Comparison of ENCODE assay signal across 8 cellular contexts in genomic region chr11:95680169-95680929, GRCh38.
A peak's percentile ranks its signal among the peaks of the same experiment; 100 is the strongest.
DNase-seq lines count a peak whose midpoint lies in the region; ATAC-seq, FAIRE-seq and TF ChIP-seq lines count a peak whose summit lies in the region.

No MANE protein-coding gene starts in this region.

- H3K27me3 ChIP-seq in HepG2 (ENCODE audit: control insufficient read depth in 1 of 2, insufficient read depth in 2 of 2, low read length in 2 of 2), result no peaks in the 10 kb centered on the region

- TF ChIP-seq RAD21 in HepG2 (CRISPR knock-in tag; IDR thresholded peaks at IDR 0.05), result no peak

- H3K4me1 Mint-ChIP-seq in activated CD8-positive, alpha-beta T cell treated with anti-CD3 and anti-CD28 coated beads, Interleukin-2, amount 10 ng/mL, durations not matched to agents 7 days and 5 days (ENCODE audit: low read depth), result peaks cover 50% of the 10 kb centered on the region

- H3K4me1 ChIP-seq in HepG2 (ENCODE audit: insufficient read depth, low read length), result no peaks in the 10 kb centered on the region

- ATAC-seq in GM19023 (IDR thresholded peaks at IDR 0.05; ENCODE audit: unreplicated experiment) (peak; percentile 80), HG02840 (IDR thresholded peaks at IDR 0.05; ENCODE audit: low FRiP score, unreplicated experiment) (peak; percentile 57), HepG2 (no peak; the same call in 2 of the 3 replicates)
- no peak for ATAC-seq in activated CD8-positive, alpha-beta T cell treated with anti-CD3 and anti-CD28 coated beads, Interleukin-2, amount 10 ng/mL, durations not matched to agents 7 days and 5 days

- WGBS in HepG2 (ENCODE audit: low lambda C conversion rate), result 4% methylated on average over 3 of the region's 3 CpGs

- H2AFZ ChIP-seq in HepG2 (ENCODE audit: low read length), result no peak overlapping the region

- CTCF ChIA-PET in activated CD8-positive, alpha-beta T cell treated with anti-CD3 and anti-CD28 coated beads, Interleukin-2, amount 10 ng/mL, durations not matched to agents 7 days and 5 days (lab: Charles Lee), result interaction anchor here (0.7 to 2.1 kb wide), 8 partner anchors 10 to 582 kb away, joined by 3 to 14 read pairs (median 3); partner anchors contain the start of gene SESN3
- CTCF ChIA-PET in HepG2 (lab: Yijun Ruan, JAX; ENCODE audit: low intra/inter-chr PET ratio, low total read pairs), result no interaction called here

- in situ Hi-C loops in HepG2 (cut with HindIII; ENCODE audit: extremely low pct_ligation_motif_present, low pct_unique_long_range_greater_than_20kb), result no loop called here

- no peak for TF ChIP-seq POLR2A in HepG2 (IDR thresholded peaks at IDR 0.05; ENCODE audit: insufficient read depth in 1 of 2, low read depth in 2 of 2, low read length in 2 of 2)

- no peak overlapping the region for H3K4me3 ChIP-seq in HepG2 (replicated peaks in 1 of 3; ENCODE audit: insufficient read depth in 1 of 3, low read depth in 2 of 3, low read length in 3 of 3)

- BruUV-seq in HepG2 (replicated peaks; lab: Mats Ljungman, UMichigan), result no TSS peak

- no peak overlapping the region for H3K4me3 Mint-ChIP-seq in activated CD8-positive, alpha-beta T cell treated with anti-CD3 and anti-CD28 coated beads, Interleukin-2, amount 10 ng/mL, durations not matched to agents 7 days and 5 days

- POLR2A ChIA-PET in activated CD8-positive, alpha-beta T cell treated with anti-CD3 and anti-CD28 coated beads, Interleukin-2, amount 10 ng/mL, durations not matched to agents 7 days and 5 days (lab: Charles Lee), result interaction anchor here (1.0 kb wide), 1 partner anchor 12 kb away, joined by 3 read pairs; no protein-coding TSS in a partner anchor
- POLR2A ChIA-PET in HepG2 (lab: Yijun Ruan, JAX), result no interaction called here

- H3K9me3 Mint-ChIP-seq in activated CD8-positive, alpha-beta T cell treated with anti-CD3 and anti-CD28 coated beads, Interleukin-2, amount 10 ng/mL, durations not matched to agents 7 days and 5 days (ENCODE audit: insufficient read depth), result peaks cover 5% of the 10 kb centered on the region

- DNase-seq in activated CD8-positive, alpha-beta T cell treated with anti-CD3 and anti-CD28 coated beads, Interleukin-2, amount 10 ng/mL, durations not matched to agents 7 days and 5 days, result no peak
- DNase-seq in HepG2 (ENCODE audit: low spot score) (no peak), NCI-H146 treated with DMSO at 0.1 percent for 48 hours (lab: John Stamatoyannopoulos, UW; ENCODE audit: unreplicated experiment) (no peak), NCI-H510A treated with DMSO at 0.1 percent for 48 hours (lab: John Stamatoyannopoulos, UW) (no peak), occipital lobe (lab: John Stamatoyannopoulos, UW) (no peak), NCI-H2196 (lab: John Stamatoyannopoulos, UW; ENCODE audit: unreplicated experiment) (no peak)

- H3K79me2 ChIP-seq in HepG2 (ENCODE audit: insufficient read depth, low read length), result no peaks in the 10 kb centered on the region

- no peak for FAIRE-seq in HepG2 (lab: Jason Lieb, UNC)

- no peak overlapping the region for H3K9ac ChIP-seq in HepG2 (ENCODE audit: insufficient read depth, low read depth, low read length)

- H3K36me3 Mint-ChIP-seq in activated CD8-positive, alpha-beta T cell treated with anti-CD3 and anti-CD28 coated beads, Interleukin-2, amount 10 ng/mL, durations not matched to agents 7 days and 5 days (ENCODE audit: low read depth), result peaks cover 18% of the 10 kb centered on the region

- H3K27me3 Mint-ChIP-seq in activated CD8-positive, alpha-beta T cell treated with anti-CD3 and anti-CD28 coated beads, Interleukin-2, amount 10 ng/mL, durations not matched to agents 7 days and 5 days (ENCODE audit: low read depth), result no peaks in the 10 kb centered on the region

- no peak overlapping the region for H3K4me2 ChIP-seq in HepG2 (ENCODE audit: low read depth, low read length)

- TF ChIP-seq EP300 in HepG2 (IDR thresholded peaks at IDR 0.05; ENCODE audit: low read depth in 2 of 2, low read length in 2 of 2), result no peak
- no peak for TF ChIP-seq EP300 in HepG2 (CRISPR knock-in tag; IDR thresholded peaks at IDR 0.05; ENCODE audit: borderline replicate concordance)

- no peak overlapping the region for H3K27ac ChIP-seq in HepG2 (ENCODE audit: extremely low read length, insufficient read depth, low read length)

- no peaks in the 10 kb centered on the region for H4K20me1 ChIP-seq in HepG2 (ENCODE audit: insufficient read depth, low read length)

- intact Hi-C loops in HepG2 (cut with micrococcal nuclease; ENCODE audit: unreplicated experiment), result no loop called here

- TF ChIP-seq CTCF in HepG2 (CRISPR knock-in tag; IDR thresholded peaks at IDR 0.05), result no peak

- peak overlapping the region; percentile 68 for H3K27ac Mint-ChIP-seq in activated CD8-positive, alpha-beta T cell treated with anti-CD3 and anti-CD28 coated beads, Interleukin-2, amount 10 ng/mL, durations not matched to agents 7 days and 5 days

- no peaks in the 10 kb centered on the region for H3K36me3 ChIP-seq in HepG2 (replicated peaks in 1 of 2; ENCODE audit: control insufficient read depth in 1 of 2, insufficient read depth in 2 of 2, low read length in 2 of 2)

- no peaks in the 10 kb centered on the region for H3K9me3 ChIP-seq in HepG2 (ENCODE audit: low read length)

TF ChIP-seq in HepG2, 621 proteins besides CTCF, POLR2A, EP300 and RAD21:
- TF ChIP-seq ATF4 (CRISPR knock-in tag; IDR thresholded peaks at IDR 0.05) (peak in 1 of 2 experiments; percentile 78; a peak in 2 of 4 replicates), DRAP1 (CRISPR knock-in tag; IDR thresholded peaks at IDR 0.05) (no peak), MAFK (conservative IDR thresholded peaks at IDR 0.05 in 1 of 2, IDR thresholded peaks at IDR 0.05 in 1 of 2; ENCODE audit: low read length in 2 of 2) (0 out of 4 replicates have a peak, but pooled peaks of 1 of the 2 experiments have one; percentile 5), CEBPG (CRISPR knock-in tag; IDR thresholded peaks at IDR 0.05) (peak; percentile 59; the same call in 1 of the 2 replicates), ATF7 (IDR thresholded peaks at IDR 0.05) (peak; percentile 19; the same call in 1 of the 2 replicates), ATF7 (CRISPR knock-in tag; IDR thresholded peaks at IDR 0.05) (no peak), HNF4A (CRISPR knock-in tag; IDR thresholded peaks at IDR 0.05) (no peak), TFDP1 (CRISPR knock-in tag; IDR thresholded peaks at IDR 0.05; ENCODE audit: borderline replicate concordance) (no peak), CEBPB (IDR thresholded peaks at IDR 0.05; ENCODE audit: borderline replicate concordance, low read depth, low read length) (peak; percentile 78; the same call in 1 of the 2 replicates)

Comparison
In these comparisons a context has a peak if more than half of its experiments do, and no peak if none do; other contexts are left out.
1. ATAC-seq: peak in GM19023 (single experiment) and HG02840 (single experiment); none in activated CD8-positive, alpha-beta T cell treated with anti-CD3 and anti-CD28 coated beads, Interleukin-2, amount 10 ng/mL, durations not matched to agents 7 days and 5 days (single experiment) and HepG2 (single experiment).